ENCODE assay signal across 10 cellular contexts in the genomic region with DNA sequence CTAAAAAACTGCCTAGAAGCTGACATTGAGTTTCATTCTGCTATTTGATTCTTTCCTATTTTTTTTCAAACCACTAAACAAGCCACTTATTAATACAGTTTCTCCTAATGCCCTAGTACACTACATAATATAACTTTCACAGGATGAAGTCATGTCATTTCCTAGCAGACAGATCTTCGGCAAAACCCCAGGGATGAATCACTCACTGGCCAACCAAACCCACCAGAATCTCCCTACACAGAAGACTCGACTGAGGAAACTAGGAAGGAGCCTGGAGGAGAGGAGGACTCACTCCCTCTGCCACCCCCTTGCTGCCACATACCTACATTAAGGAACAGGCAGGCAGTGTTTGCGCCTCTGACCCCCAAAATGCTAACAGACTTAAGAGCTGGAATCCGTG. TPM values are rescaled to one million over a fixed set of nuclear protein-coding genes. Genes with fewer than 3 reads are reported as not detected.
DNase-seq lines count a peak whose midpoint lies in the region; ATAC-seq and TF ChIP-seq lines count a peak whose summit lies in the region.
"Had no signal": no experiment of that assay in that cellular context is flagged by ENCODE, and none has a peak within 500 bp of the region (broad histone marks: within the 10 kb centered on the region; RNA-seq: fewer than 3 reads in every experiment).

No MANE protein-coding gene starts in this region.

- H3K4me3 ChIP-seq in breast epithelium, result no peak overlapping the region

- ATAC-seq in GM21528 (IDR thresholded peaks at IDR 0.05; ENCODE audit: low FRiP score, unreplicated experiment) (no peak), HG03354 (IDR thresholded peaks at IDR 0.05; ENCODE audit: poor library complexity, severe bottlenecking, unreplicated experiment) (no peak)

- H3K27me3 ChIP-seq in breast epithelium, result no peaks in the 10 kb centered on the region

- no peak for TF ChIP-seq CTCF in breast epithelium (IDR thresholded peaks at IDR 0.05)

- peaks cover under 1 to 5% of the 10 kb centered on the region in 2 donors for H3K4me1 ChIP-seq in breast epithelium

- intact Hi-C loops in breast epithelium (cut with DNase I; ENCODE audit: low total_unique reads), result no loop called here

- TF ChIP-seq POLR2A in breast epithelium (IDR thresholded peaks at IDR 0.05), result no peak

- H3K27ac ChIP-seq in breast epithelium, result peak overlapping the region; percentile 3 to 37

- H3K36me3 ChIP-seq in breast epithelium, result peaks cover 4% of the 10 kb centered on the region

- DNase-seq in Daoy (ENCODE audit: low read depth) (peak; percentile 81), M059J (ENCODE audit: low read depth) (peak; percentile 88), breast epithelium (ENCODE audit: low spot score in 2 of 2) (no peak), myocyte (ENCODE audit: low read depth) (peak; percentile 81), 8988T (no peak)
- no peak for DNase-seq in stimulated activated CD4-positive, alpha-beta T cell treated with anti-CD3 and anti-CD28 coated beads, Interleukin-2, amount 100 ng/mL, for 48 hours
- DNase-seq: activated naive CD4-positive, alpha-beta T cell treated with Interleukin-2 at 50 U/mL for 16 hours; nephron progenitor cell had no signal

- H3K9me3 ChIP-seq in breast epithelium, result no peaks in the 10 kb centered on the region

RNA-seq across cellular contexts. Expression of a gene that starts 33.4 kb away (rescaled TPM):
- 42.4 and 42.5 TPM in 2 replicates for total RNA-seq in Daoy (2014; rRNA removed; shearing (Covaris generic))
- total RNA-seq in M059J (2014; rRNA removed; shearing (Covaris generic)), result 93.5 and 96.6 TPM in 2 replicates
- total RNA-seq in breast epithelium (10 to 100 TPM; 61.1 to 89.5 (median 89.0) TPM), myocyte (129 and 174 TPM in 2 replicates)
- polyA plus RNA-seq in myocyte (2012), result 75.2 TPM

Comparison
In these comparisons a context has a peak if more than half of its experiments do, and no peak if none do; other contexts are left out.
1. DNase-seq: peak in Daoy (single experiment), M059J (single experiment) and myocyte (single experiment); none in breast epithelium (0 of 2), 8988T (single experiment) and stimulated activated CD4-positive, alpha-beta T cell treated with anti-CD3 and anti-CD28 coated beads, Interleukin-2, amount 100 ng/mL, for 48 hours (0 of 2).